In genomic region chr12:109653896-109654295, GRCh38 we compare ENCODE assay signal across 18 cellular contexts.
"Had no signal": no experiment of that assay in that cellular context is flagged by ENCODE, and none has a peak within 500 bp of the region (broad histone marks: within the 10 kb centered on the region; RNA-seq: fewer than 3 reads in every experiment).

No MANE protein-coding gene starts in this region.

- H3K9me3 Mint-ChIP-seq: activated CD4-positive, alpha-beta memory T cell treated with anti-CD3 and anti-CD28 coated beads, Interleukin-2, amount 10 ng/mL, durations not matched to agents 7 days and 5 days; activated naive CD4-positive, alpha-beta T cell treated with anti-CD3 and anti-CD28 coated beads, Interleukin-2, amount 50 U/mL, for 24 hours; activated T-cell treated with anti-CD3 and anti-CD28 coated beads, Interleukin-2, amount 50 U/mL, for 24 hours; T-cell had no signal

- H3K27me3 ChIP-seq: adrenal gland, pancreas, transverse colon had no signal

- H3K27ac ChIP-seq: adrenal gland, pancreas, skin epidermis, transverse colon, WERI-Rb-1 had no signal

- H3K4me3 Mint-ChIP-seq: activated CD4-positive, alpha-beta memory T cell treated with anti-CD3 and anti-CD28 coated beads, Interleukin-2, amount 10 ng/mL, durations not matched to agents 7 days and 5 days; activated naive CD4-positive, alpha-beta T cell treated with anti-CD3 and anti-CD28 coated beads, Interleukin-2, amount 50 U/mL, for 24 hours; activated T-cell treated with anti-CD3 and anti-CD28 coated beads, Interleukin-2, amount 50 U/mL, for 24 hours; immature natural killer cell; naive thymus-derived CD4-positive, alpha-beta T cell; T-cell had no signal

- H3K27ac Mint-ChIP-seq: activated CD4-positive, alpha-beta memory T cell treated with anti-CD3 and anti-CD28 coated beads, Interleukin-2, amount 10 ng/mL, durations not matched to agents 7 days and 5 days; activated naive CD4-positive, alpha-beta T cell treated with anti-CD3 and anti-CD28 coated beads, Interleukin-2, amount 50 U/mL, for 24 hours; activated T-cell treated with anti-CD3 and anti-CD28 coated beads, Interleukin-2, amount 50 U/mL, for 24 hours; immature natural killer cell; naive thymus-derived CD4-positive, alpha-beta T cell; T-cell had no signal

- H3K36me3 ChIP-seq: adrenal gland, pancreas, transverse colon, WERI-Rb-1 had no signal

- H3K9me3 ChIP-seq: adrenal gland, pancreas, transverse colon had no signal

- H3K36me3 Mint-ChIP-seq: activated naive CD4-positive, alpha-beta T cell treated with anti-CD3 and anti-CD28 coated beads, Interleukin-2, amount 50 U/mL, for 24 hours; immature natural killer cell; naive thymus-derived CD4-positive, alpha-beta T cell; T-cell had no signal

- H3K4me1 ChIP-seq: adrenal gland, pancreas, transverse colon had no signal

- H3K4me3 ChIP-seq: adrenal gland, pancreas, skin epidermis, transverse colon had no signal

- DNase-seq: activated CD4-positive, alpha-beta memory T cell treated with anti-CD3 and anti-CD28 coated beads, Interleukin-2, amount 10 ng/mL, durations not matched to agents 7 days and 5 days; activated effector memory CD4-positive, alpha-beta T cell treated with anti-CD3 and anti-CD28 coated beads, Interleukin-2, amount 50 U/mL, for 16 hours; activated T-cell treated with anti-CD3 and anti-CD28 coated beads, Interleukin-2, amount 50 U/mL, for 24 hours; adrenal gland; immature natural killer cell; naive thymus-derived CD4-positive, alpha-beta T cell; pancreas; stimulated activated CD4-positive, alpha-beta T cell treated with anti-CD3 and anti-CD28 coated beads, Interleukin-4, amount 100 ng/mL, for 4 hours; stimulated activated CD8-positive, alpha-beta memory T cell treated with anti-CD3 and anti-CD28 coated beads, Interleukin-4, amount 100 ng/mL, for 48 hours; stimulated activated naive CD4-positive, alpha-beta T cell treated with Interleukin-2 at 50 U/mL for 16 hours; substantia nigra; T-cell; T-helper 9 cell; transverse colon; WERI-Rb-1 had no signal

- H3K4me1 Mint-ChIP-seq: activated CD4-positive, alpha-beta memory T cell treated with anti-CD3 and anti-CD28 coated beads, Interleukin-2, amount 10 ng/mL, durations not matched to agents 7 days and 5 days; activated naive CD4-positive, alpha-beta T cell treated with anti-CD3 and anti-CD28 coated beads, Interleukin-2, amount 50 U/mL, for 24 hours; immature natural killer cell; naive thymus-derived CD4-positive, alpha-beta T cell; T-cell had no signal

- ATAC-seq: esophagus mucosa; naive thymus-derived CD4-positive, alpha-beta T cell; pancreas; T-cell had no signal
